In the genomic region with DNA sequence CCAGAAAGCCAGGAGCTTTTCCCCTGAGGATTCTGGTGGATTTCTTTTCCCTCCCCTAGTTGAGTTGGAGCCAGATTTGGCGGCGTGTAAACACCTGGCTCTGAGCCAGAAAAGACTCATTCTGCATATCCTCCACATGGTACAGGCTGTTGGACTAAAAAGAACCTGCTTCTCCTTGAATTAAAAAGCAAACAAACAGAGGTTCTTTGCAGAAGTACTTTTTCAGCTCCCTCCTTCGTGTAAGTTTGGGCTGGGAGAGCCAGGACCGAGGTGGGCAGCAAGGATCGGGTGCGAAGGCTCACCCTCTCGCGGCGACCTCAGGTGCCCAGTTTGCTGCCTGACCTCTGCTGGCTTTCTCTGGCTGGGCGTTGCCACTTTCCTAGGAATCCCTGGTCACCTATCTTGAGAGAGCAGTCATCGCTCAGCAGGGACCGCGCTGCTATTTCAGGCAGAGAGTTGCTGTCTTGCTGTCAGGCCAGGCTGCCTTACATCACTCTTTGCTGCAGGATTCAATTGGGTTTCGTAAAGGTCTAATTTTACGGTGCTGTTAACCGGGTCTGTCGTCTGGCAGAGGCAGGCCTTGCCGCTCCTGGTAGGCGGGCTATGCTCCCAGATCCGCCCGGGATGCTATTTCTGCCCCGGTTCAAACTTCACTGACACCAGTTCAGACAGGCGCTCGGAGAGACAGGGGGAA, we compare ENCODE assay signal across 8 cellular contexts. TPM values are rescaled to one million over a fixed set of nuclear protein-coding genes. Genes with fewer than 3 reads are reported as not detected.
DNase-seq lines count a peak whose midpoint lies in the region; ATAC-seq and TF ChIP-seq lines count a peak whose summit lies in the region.

No MANE protein-coding gene starts in this region.

- H4K20me1 ChIP-seq in OCI-LY7 (ENCODE audit: insufficient read depth, low read length) = no peaks in the 10 kb centered on the region

- CTCF ChIA-PET in RWPE1 (lab: Yijun Ruan, JAX) = interaction anchor here (0.5 to 0.9 kb wide), 5 partner anchors 9 to 1239 kb away, joined by 3 to 6 read pairs (median 3); no protein-coding TSS in a partner anchor
- CTCF ChIA-PET in OCI-LY7 (lab: Charles Lee; ENCODE audit: unreplicated experiment) = no interaction called here

- no peaks in the 10 kb centered on the region for H3K79me2 ChIP-seq in OCI-LY7 (ENCODE audit: insufficient read depth, low read depth, low read length)

- H3K4me1 ChIP-seq in ectodermal cell (ENCODE audit: control insufficient read depth, insufficient read depth, low read length) (peaks cover 35% of the 10 kb centered on the region), OCI-LY7 (ENCODE audit: insufficient read depth, low read length, poor library complexity, severe bottlenecking) (no peaks in the 10 kb centered on the region)

- POLR2A ChIA-PET in RWPE1 (lab: Yijun Ruan, JAX; ENCODE audit: low non-redundant PET) (no interaction called here), OCI-LY7 (lab: Charles Lee) (no interaction called here)

- no peak for TF ChIP-seq CTCF in RWPE1 (conservative IDR thresholded peaks at IDR 0.05; ENCODE audit: low read depth)
- no peak for TF ChIP-seq CTCF in OCI-LY7 (conservative IDR thresholded peaks at IDR 0.05; ENCODE audit: low read length)

- H3K9me2 ChIP-seq in OCI-LY7 (ENCODE audit: insufficient read depth, low read length) = no peaks in the 10 kb centered on the region

- H2AFZ ChIP-seq in OCI-LY7 (ENCODE audit: low read length) = no peak overlapping the region

- no peak overlapping the region for H3K4me2 ChIP-seq in OCI-LY7 (ENCODE audit: low read length)

- H3K36me3 ChIP-seq in ectodermal cell (ENCODE audit: control insufficient read depth, insufficient read depth, low read length) = no peaks in the 10 kb centered on the region
- H3K36me3 ChIP-seq in OCI-LY7 (ENCODE audit: insufficient read depth, low read length) = no peaks in the 10 kb centered on the region

- 2% methylated on average over 24 of the region's 24 CpGs for WGBS in ectodermal cell, 2 experiments

- H3K27ac ChIP-seq in ectodermal cell (ENCODE audit: insufficient read depth, low read depth, low read length, poor library complexity, severe bottlenecking) (no peak overlapping the region), RWPE1 (no peak overlapping the region), OCI-LY7 (ENCODE audit: low read depth, low read length, poor library complexity, severe bottlenecking) (no peak overlapping the region)

- H3K27me3 ChIP-seq in ectodermal cell (ENCODE audit: control insufficient read depth, insufficient read depth, low read length, poor library complexity, severe bottlenecking) = peaks cover 68% of the 10 kb centered on the region

- H3K9me3 ChIP-seq in ectodermal cell (ENCODE audit: control insufficient read depth, low read length) (no peaks in the 10 kb centered on the region), OCI-LY7 (ENCODE audit: low read length) (no peaks in the 10 kb centered on the region)

- intact Hi-C loops in OCI-LY7 (cut with micrococcal nuclease; ENCODE audit: unreplicated experiment) = loop anchor here (5.0 kb wide), 1 partner anchor 506 kb away; no protein-coding TSS in a partner anchor

- no TSS peak for BruUV-seq in OCI-LY7 (replicated peaks; lab: Mats Ljungman, UMichigan)

- ATAC-seq in GM21367 (IDR thresholded peaks at IDR 0.05; ENCODE audit: unreplicated experiment) = no peak
- ATAC-seq in GM18519 (IDR thresholded peaks at IDR 0.05; ENCODE audit: low FRiP score, unreplicated experiment) = no peak

- DNase-seq in Daoy (ENCODE audit: low read depth) = peak; percentile 85
- DNase-seq in NCI-H345 (lab: John Stamatoyannopoulos, UW) = peak; percentile 88
- DNase-seq in medulla oblongata (ENCODE audit: extremely low spot score) = peak; percentile 28
- no peak for DNase-seq in RWPE1 (ENCODE audit: low spot score)
- DNase-seq in OCI-LY7 (ENCODE audit: low spot score) = no peak

- peak overlapping the region; percentile 26 for H3K4me3 ChIP-seq in ectodermal cell (ENCODE audit: insufficient read depth, low read depth, low read length)
- no peak overlapping the region for H3K4me3 ChIP-seq in OCI-LY7 (ENCODE audit: low read depth, low read length, poor library complexity, severe bottlenecking)

RNA-seq across cellular contexts. Expression of a gene that starts 3.2 kb away (rescaled TPM):
- 8.3 and 9.9 TPM in 2 replicates for total RNA-seq in Daoy (2014; rRNA removed; shearing (Covaris generic))
- polyA plus RNA-seq in ectodermal cell (2013, experiment 1 of 4) = 2.1 TPM
- 2.0 TPM for polyA plus RNA-seq in ectodermal cell (2013, experiment 2 of 4)
- polyA plus RNA-seq in ectodermal cell (2013, experiment 3 of 4) = 1.9 TPM
- 2.0 TPM for polyA plus RNA-seq in ectodermal cell (2013, experiment 4 of 4)
- not detected in 2 replicates for total RNA-seq in OCI-LY7 (2014; rRNA removed; shearing (Covaris generic))
- not detected in 2 replicates for total RNA-seq in OCI-LY7 (2022)

Comparison
In these comparisons a context has a peak if more than half of its experiments do, and no peak if none do; other contexts are left out.
1. DNase-seq: peak in Daoy (single experiment), NCI-H345 (single experiment) and medulla oblongata (single experiment); none in RWPE1 (single experiment) and OCI-LY7 (single experiment).